ENCODE assay signal across 8 cellular contexts in the genomic region with DNA sequence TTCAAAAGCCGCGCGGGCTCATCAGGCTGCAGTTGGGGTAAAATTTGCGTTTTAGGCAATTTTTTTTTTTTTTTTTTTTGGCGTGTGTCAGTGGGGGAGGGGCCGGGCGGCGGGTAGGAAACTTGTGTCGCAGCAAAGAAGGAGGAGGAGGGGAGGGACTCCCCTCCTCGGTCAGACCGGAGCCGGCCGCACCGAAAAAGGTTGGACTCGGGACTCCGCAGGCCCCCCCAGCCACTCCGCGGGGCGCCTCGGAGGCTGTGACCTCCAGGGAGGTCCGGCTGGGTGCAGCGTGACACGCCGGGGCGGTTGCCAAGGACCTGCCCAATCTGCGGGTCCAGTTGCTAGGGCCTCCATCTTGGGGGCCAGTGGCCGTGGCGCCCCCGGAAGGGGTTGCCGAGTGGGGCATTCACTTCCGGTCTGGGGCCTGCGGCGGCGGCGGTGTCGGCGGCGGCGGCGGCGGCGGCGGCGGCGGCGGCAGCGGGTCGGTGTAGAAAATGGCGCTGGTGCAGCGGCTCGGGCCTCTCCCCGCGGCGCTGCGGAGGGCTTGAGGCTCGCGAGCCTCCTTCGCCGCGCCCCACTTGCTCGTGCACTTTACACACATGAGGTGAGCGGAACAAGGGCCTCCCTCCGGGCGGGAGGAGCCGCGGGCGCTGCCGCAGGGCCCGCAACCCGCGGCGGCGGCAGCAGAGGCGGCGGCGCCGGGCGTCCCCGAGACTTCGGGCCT. TPM values are rescaled to one million over a fixed set of nuclear protein-coding genes. Genes with fewer than 3 reads are reported as not detected.
A peak's percentile ranks its signal among the peaks of the same experiment; 100 is the strongest.
DNase-seq lines count a peak whose midpoint lies in the region; ATAC-seq, FAIRE-seq and TF ChIP-seq lines count a peak whose summit lies in the region.

A gene (plus strand): TSS at position 409 of the 724 bp plus-strand sequence. CDS start 191 bp downstream, at position 600.

- peak within 1 kb of the TSS; percentile 97 for H3K27ac Mint-ChIP-seq in activated B cell treated with CpG ODN at 0.5 μM for 24 hours
- peak within 1 kb of the TSS; percentile 93 to 98 (median 97) for H3K27ac Mint-ChIP-seq in immature natural killer cell

- CTCF ChIA-PET in A549 (lab: Yijun Ruan, JAX): interaction anchor here (1.1 kb wide), 1 partner anchor 46 kb away, joined by 6 read pairs; no protein-coding TSS in a partner anchor
- CTCF ChIA-PET in activated B cell treated with CpG ODN at 0.5 μM for 24 hours (lab: Charles Lee): interaction anchor here (1.0 kb wide), 1 partner anchor 149 kb away, joined by 3 read pairs; no protein-coding TSS in a partner anchor

- TF ChIP-seq CTCF in A549 (IDR thresholded peaks at IDR 0.05): no peak
- no peak for TF ChIP-seq CTCF in activated B cell treated with CpG ODN at 0.5 μM for 24 hours (IDR thresholded peaks at IDR 0.05)
- TF ChIP-seq CTCF in cardiac fibroblast (IDR thresholded peaks at IDR 0.05; ENCODE audit: low read depth, low read length): no peak
- TF ChIP-seq CTCF in spleen (IDR thresholded peaks at IDR 0.05 in 8 of 11, conservative IDR thresholded peaks at IDR 0.05 in 3 of 11): no peak

- POLR2A ChIA-PET in A549 (lab: Yijun Ruan, JAX): interaction anchor here (0.6 to 1.7 kb wide), 2 partner anchors 39 to 60 kb away, joined by 4 read pairs; no protein-coding TSS in a partner anchor
- POLR2A ChIA-PET in activated B cell treated with CpG ODN at 0.5 μM for 24 hours (lab: Charles Lee): interaction anchor here (0.6 to 1.1 kb wide), 5 partner anchors 187 to 536 kb away, joined by 3 to 7 read pairs (median 4); a partner anchor contains a TSS

- H3K4me1 ChIP-seq in A549 (peaks cover 24% of the 10 kb centered on the region), spleen (peaks cover 26 to 51% (median 42%) of the 10 kb centered on the region in 6 donors)

- TF ChIP-seq POLR2A in A549 (IDR thresholded peaks at IDR 0.05; ENCODE audit: low read length) (peak; percentile 62), GM18526 (IDR thresholded peaks at IDR 0.05; ENCODE audit: extremely low read depth, insufficient read length) (peak; percentile 70), spleen (IDR thresholded peaks at IDR 0.05) (no peak)

- no peaks in the 10 kb centered on the region for H3K9me3 ChIP-seq in A549
- H3K9me3 ChIP-seq in spleen: no peaks in the 10 kb centered on the region

- no peak for TF ChIP-seq EP300 in A549 (IDR thresholded peaks at IDR 0.05)

- H3K27me3 Mint-ChIP-seq in activated B cell treated with CpG ODN at 0.5 μM for 24 hours (no peaks in the 10 kb centered on the region), immature natural killer cell (ENCODE audit: low read depth in 3 of 3) (peaks cover 18 to 30% (median 23%) of the 10 kb centered on the region in 3 donors)

- peak within 1 kb of the TSS; percentile 99 for H3K4me3 Mint-ChIP-seq in activated B cell treated with CpG ODN at 0.5 μM for 24 hours
- peak within 1 kb of the TSS; percentile 97 to 98 (median 98) for H3K4me3 Mint-ChIP-seq in immature natural killer cell

- H3K36me3 Mint-ChIP-seq in activated B cell treated with CpG ODN at 0.5 μM for 24 hours (ENCODE audit: low read depth): peaks cover 34% of the 10 kb centered on the region
- H3K36me3 Mint-ChIP-seq in immature natural killer cell: peaks cover 0 to 4% (median 4%) of the 10 kb centered on the region in 3 donors

- H3K27ac ChIP-seq in A549 (peak within 1 kb of the TSS; percentile 97 to 99), spleen (peak within 1 kb of the TSS; percentile 91 to 97 (median 93))

- H3K27me3 ChIP-seq in spleen (replicated peaks in 1 of 7): no peaks in the 10 kb centered on the region

- peaks cover 38% of the 10 kb centered on the region for H3K4me1 Mint-ChIP-seq in activated B cell treated with CpG ODN at 0.5 μM for 24 hours
- H3K4me1 Mint-ChIP-seq in immature natural killer cell: peaks cover 41 to 56% of the 10 kb centered on the region in 2 donors

- peak; percentile 99 for ATAC-seq in A549
- ATAC-seq in HG03064 (IDR thresholded peaks at IDR 0.05; ENCODE audit: low read depth, unreplicated experiment): peak; percentile 73
- peak; percentile 79 for ATAC-seq in activated B cell treated with CpG ODN at 0.5 μM for 24 hours (ENCODE audit: low read depth)

- 0% methylated on average over 33 of the region's 80 CpGs for WGBS in A549 (ENCODE audit: missing lambda C conversion rate)
- 0 to 1% (median 0%) methylated on average over 46 to 80 of the region's 80 CpGs for WGBS in spleen, 5 donors

- H3K36me3 ChIP-seq in spleen: peaks cover 0 to 23% (median 2%) of the 10 kb centered on the region in 6 donors

- H3K4me3 ChIP-seq in A549: peak within 1 kb of the TSS; percentile 90
- peak within 1 kb of the TSS; percentile 77 to 83 for H3K4me3 ChIP-seq in cardiac fibroblast (replicated peaks in 1 of 2; ENCODE audit: low read depth in 2 of 2, low read length in 2 of 2)
- H3K4me3 ChIP-seq in spleen: peak within 1 kb of the TSS; percentile 74 to 96 (median 89)

- peak within 1 kb of the TSS; percentile 87 for H3K4me2 ChIP-seq in A549

- intact Hi-C loops in activated B cell treated with CpG ODN at 0.5 μM for 24 hours (cut with micrococcal nuclease): loop anchor here (1.0 to 2.0 kb wide), 5 partner anchors 67 to 1581 kb away; a partner anchor contains a TSS
- intact Hi-C loops in spleen (cut with DNase I; ENCODE audit: low total_unique reads): no loop called here

- DNase-seq in A549 (ENCODE audit: low read depth in 1 of 2, low spot score in 1 of 2): peak; percentile 90 to 91
- peak; percentile 90 for DNase-seq in NCI-H2196 (lab: John Stamatoyannopoulos, UW; ENCODE audit: unreplicated experiment)
- peak; percentile 90 for DNase-seq in activated B cell treated with CpG ODN at 0.5 μM for 24 hours
- peak; percentile 90 to 92 for DNase-seq in cardiac fibroblast (ENCODE audit: low read depth in 2 of 2)
- DNase-seq in immature natural killer cell: peak; percentile 88 to 90 (median 90)
- DNase-seq in spleen: peak; percentile 96

- TF ChIP-seq RAD21 in A549 (conservative IDR thresholded peaks at IDR 0.05 in 1 of 2, IDR thresholded peaks at IDR 0.05 in 1 of 2): no peak; a peak in 2 of 5 replicates

- H3K9me3 Mint-ChIP-seq in activated B cell treated with CpG ODN at 0.5 μM for 24 hours (no peaks in the 10 kb centered on the region), immature natural killer cell (no peaks in the 10 kb centered on the region)

- FAIRE-seq in A549 (lab: Jason Lieb, UNC): no peak

TF ChIP-seq in A549, 52 proteins besides CTCF, POLR2A, EP300 and RAD21 (continues in another document):
- TF ChIP-seq JUN (IDR thresholded peaks at IDR 0.05): peak; percentile 61 to 92; a peak in 4 of 5 replicates
- TF ChIP-seq, protein P1, sequence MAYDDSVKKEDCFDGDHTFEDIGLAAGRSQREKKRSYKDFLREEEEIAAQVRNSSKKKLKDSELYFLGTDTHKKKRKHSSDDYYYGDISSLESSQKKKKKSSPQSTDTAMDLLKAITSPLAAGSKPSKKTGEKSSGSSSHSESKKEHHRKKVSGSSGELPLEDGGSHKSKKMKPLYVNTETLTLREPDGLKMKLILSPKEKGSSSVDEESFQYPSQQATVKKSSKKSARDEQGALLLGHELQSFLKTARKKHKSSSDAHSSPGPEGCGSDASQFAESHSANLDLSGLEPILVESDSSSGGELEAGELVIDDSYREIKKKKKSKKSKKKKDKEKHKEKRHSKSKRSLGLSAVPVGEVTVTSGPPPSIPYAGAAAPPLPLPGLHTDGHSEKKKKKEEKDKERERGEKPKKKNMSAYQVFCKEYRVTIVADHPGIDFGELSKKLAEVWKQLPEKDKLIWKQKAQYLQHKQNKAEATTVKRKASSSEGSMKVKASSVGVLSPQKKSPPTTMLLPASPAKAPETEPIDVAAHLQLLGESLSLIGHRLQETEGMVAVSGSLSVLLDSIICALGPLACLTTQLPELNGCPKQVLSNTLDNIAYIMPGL (CRISPR knock-in tag; IDR thresholded peaks at IDR 0.05; ENCODE audit: borderline replicate concordance): no peak
- no peak for TF ChIP-seq NPAS2 (CRISPR knock-in tag; IDR thresholded peaks at IDR 0.05; ENCODE audit: borderline replicate concordance)
- TF ChIP-seq HEYL (CRISPR knock-in tag; IDR thresholded peaks at IDR 0.05): no peak
- no peak for TF ChIP-seq POLR2AphosphoS2 (conservative IDR thresholded peaks at IDR 0.05; ENCODE audit: low read length)
- TF ChIP-seq MAFK (IDR thresholded peaks at IDR 0.05; ENCODE audit: partially characterized antibody): no peak
- no peak for TF ChIP-seq JUNB (IDR thresholded peaks at IDR 0.05)
- TF ChIP-seq BHLHE40 (IDR thresholded peaks at IDR 0.05; ENCODE audit: low read depth, low read length): no peak
- no peak for TF ChIP-seq GATA3 (IDR thresholded peaks at IDR 0.05; ENCODE audit: borderline replicate concordance)
- TF ChIP-seq, protein P2, sequence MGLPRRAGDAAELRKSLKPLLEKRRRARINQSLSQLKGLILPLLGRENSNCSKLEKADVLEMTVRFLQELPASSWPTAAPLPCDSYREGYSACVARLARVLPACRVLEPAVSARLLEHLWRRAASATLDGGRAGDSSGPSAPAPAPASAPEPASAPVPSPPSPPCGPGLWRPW (IDR thresholded peaks at IDR 0.05): no peak
- no peak for TF ChIP-seq FOXS1 (CRISPR knock-in tag; IDR thresholded peaks at IDR 0.05)
- TF ChIP-seq TFCP2L1 (CRISPR knock-in tag; IDR thresholded peaks at IDR 0.05): no peak
- TF ChIP-seq SREBF2 (IDR thresholded peaks at IDR 0.05): no peak
- TF ChIP-seq, protein P3, sequence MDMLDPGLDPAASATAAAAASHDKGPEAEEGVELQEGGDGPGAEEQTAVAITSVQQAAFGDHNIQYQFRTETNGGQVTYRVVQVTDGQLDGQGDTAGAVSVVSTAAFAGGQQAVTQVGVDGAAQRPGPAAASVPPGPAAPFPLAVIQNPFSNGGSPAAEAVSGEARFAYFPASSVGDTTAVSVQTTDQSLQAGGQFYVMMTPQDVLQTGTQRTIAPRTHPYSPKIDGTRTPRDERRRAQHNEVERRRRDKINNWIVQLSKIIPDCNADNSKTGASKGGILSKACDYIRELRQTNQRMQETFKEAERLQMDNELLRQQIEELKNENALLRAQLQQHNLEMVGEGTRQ (IDR thresholded peaks at IDR 0.05): no peak
- TF ChIP-seq HOXB13 (CRISPR knock-in tag; IDR thresholded peaks at IDR 0.05; ENCODE audit: low read depth): no peak
- TF ChIP-seq ZFP36 (IDR thresholded peaks at IDR 0.05; ENCODE audit: borderline replicate concordance, partially characterized antibody): no peak
- TF ChIP-seq NR3C1 (IDR thresholded peaks at IDR 0.05): no peak
- TF ChIP-seq FOSB (CRISPR knock-in tag; IDR thresholded peaks at IDR 0.05): no peak

RNA-seq across cellular contexts. Expression of the gene that starts here (rescaled TPM):
- polyA plus RNA-seq in A549 (2011; rRNA removed) (51.6 and 61.2 TPM in 2 replicates), A549 (2017; fragmentation: RNase III; extraction: RNeasy Plus Mini Kit Qiagen cat#74134 plus additional on column Dnase treatment) (26.7 to 28.8 TPM (median 27.9 TPM) in 3 replicates), immature natural killer cell (10 to 100 TPM in 1 of 3 donors, 1 to 10 TPM in 2; 3.6 to 10.1 (median 3.9) TPM), spleen (10 to 100 TPM in 2 of 3 donors, 1 to 10 TPM in 1; 6.5 to 13.8 (median 13.2) TPM)
- polyA plus RNA-seq in A549 (2012; cell fraction: cytosol; rRNA removed): 27.0 and 30.6 TPM in 2 replicates
- polyA plus RNA-seq in A549 (2012; cell fraction: nucleus; rRNA removed): 77.1 and 86.0 TPM in 2 replicates
- 104 and 125 TPM in 2 replicates for polyA minus RNA-seq in A549 (2011; rRNA and poly(A)+ RNA removed)
- total RNA-seq in activated B cell treated with CpG ODN at 0.5 μM for 24 hours (57.9 and 68.5 TPM in 2 replicates), spleen (10 to 100 TPM; 45.4 to 67.8 (median 66.9) TPM)

Comparison
In these comparisons a context has a peak if more than half of its experiments do, and no peak if none do; other contexts are left out.
1. Peak in every context shown above with its lines: DNase-seq, ATAC-seq, H3K4me3 ChIP-seq and H3K27ac ChIP-seq.
2. POLR2A ChIP-seq: peak in A549 (single experiment) and GM18526 (single experiment); none in spleen (0 of 3).